8 cellular contexts compared by ENCODE assay signal in genomic region chr5:174045470-174046025, GRCh38. TPM values are rescaled to one million over a fixed set of nuclear protein-coding genes. Genes with fewer than 3 reads are reported as not detected.
A peak's percentile ranks its signal among the peaks of the same experiment; 100 is the strongest.
DNase-seq lines count a peak whose midpoint lies in the region; ATAC-seq, FAIRE-seq and TF ChIP-seq lines count a peak whose summit lies in the region.

Gene NSG2 (plus strand): TSS chr5:174045706. CDS start chr5:174046756, 1,050 bp downstream.

- H3K9me3 Mint-ChIP-seq in mesothelial cell of epicardium, result no peaks in the 10 kb centered on the region

- H3K36me3 Mint-ChIP-seq in mesothelial cell of epicardium, result no peaks in the 10 kb centered on the region

- no peak within 1 kb of the TSS for H3K4me3 ChIP-seq in epithelial cell of esophagus (ENCODE audit: low read length)

- H3K4me1 Mint-ChIP-seq in mesothelial cell of epicardium, result no peaks in the 10 kb centered on the region

- no peak within 1 kb of the TSS for H3K27ac Mint-ChIP-seq in mesothelial cell of epicardium

- peak; percentile 23 for TF ChIP-seq CTCF in epithelial cell of esophagus (IDR thresholded peaks at IDR 0.05; ENCODE audit: insufficient read depth, low read depth, low read length, missing control alignments)
- peak; percentile 63 for TF ChIP-seq CTCF in mesothelial cell of epicardium (IDR thresholded peaks at IDR 0.05; ENCODE audit: unreplicated experiment)

- FAIRE-seq in GM18507 (lab: Jason Lieb, UNC), result peak; percentile 86
- peak; percentile 55 for FAIRE-seq in urothelium cell line (lab: Jason Lieb, UNC)

- H3K27me3 Mint-ChIP-seq in mesothelial cell of epicardium (ENCODE audit: low read depth), result peaks cover 56% of the 10 kb centered on the region

- no peak within 1 kb of the TSS for H3K4me3 Mint-ChIP-seq in mesothelial cell of epicardium

- peak; percentile 90 for ATAC-seq in HG03025 (IDR thresholded peaks at IDR 0.05; ENCODE audit: low FRiP score, unreplicated experiment)

- DNase-seq in AG08396 (ENCODE audit: low spot score), result peak; percentile 59
- DNase-seq in GM18507 (ENCODE audit: extremely low spot score, insufficient read length, low read depth), result peak; percentile 38
- peak; percentile 53 to 61 for DNase-seq in NCI-H1930 (lab: John Stamatoyannopoulos, UW)
- peak; percentile 43 to 78 for DNase-seq in SW 1271 (lab: John Stamatoyannopoulos, UW)
- peak; percentile 68 for DNase-seq in epithelial cell of esophagus (ENCODE audit: low read depth)
- peak; percentile 88 to 90 for DNase-seq in mesothelial cell of epicardium (ENCODE audit: low spot score in 2 of 2, unreplicated experiment in 2 of 2)
- DNase-seq in urothelium cell line (ENCODE audit: low spot score), result peak; percentile 95

RNA-seq across cellular contexts. Expression of gene NSG2, which starts in this region (rescaled TPM):
- not detected in 3 replicates for total RNA-seq in mesothelial cell of epicardium

Comparison
In these comparisons a context has a peak if more than half of its experiments do, and no peak if none do; other contexts are left out.
1. Peak in DNase-seq in mesothelial cell of epicardium; RNA of the gene not detected or under 1 TPM.
2. DNase-seq: peak in every context shown above with its lines; median percentile 95 in urothelium cell line; 89 in mesothelial cell of epicardium; 68 in epithelial cell of esophagus; 60 in SW 1271; 59 in AG08396; 57 in NCI-H1930; 38 in GM18507.